In the genomic region with DNA sequence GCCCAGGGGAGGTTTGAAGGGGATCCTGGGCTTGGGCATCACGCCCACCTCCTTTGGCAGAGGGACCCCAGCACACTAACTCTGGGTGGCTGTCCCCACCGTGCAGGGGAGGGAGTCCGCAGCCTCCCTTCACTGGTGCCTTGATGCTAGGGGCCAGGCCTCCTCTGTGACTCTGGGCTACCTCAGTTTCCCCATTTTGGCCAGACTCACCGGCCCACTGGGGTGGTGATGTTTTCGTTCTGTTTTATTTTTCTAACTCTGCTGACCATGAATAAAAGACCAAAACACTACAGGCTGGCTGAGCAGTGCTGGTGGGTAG, we compare ENCODE assay signal across 8 cellular contexts. TPM values are rescaled to one million over a fixed set of nuclear protein-coding genes. Genes with fewer than 3 reads are reported as not detected.
DNase-seq lines count a peak whose midpoint lies in the region; ATAC-seq and TF ChIP-seq lines count a peak whose summit lies in the region.

No MANE protein-coding gene starts in this region.

- H3K4me1 ChIP-seq in A673 (ENCODE audit: insufficient read depth, low read length, poor library complexity, severe bottlenecking) (peaks cover 28% of the 10 kb centered on the region), HUES48 (ENCODE audit: control insufficient read depth, insufficient read depth, low read length) (peaks cover 6% of the 10 kb centered on the region), muscle layer of duodenum (ENCODE audit: control insufficient read depth in 1 of 2, insufficient read depth in 2 of 2, low read length in 2 of 2) (peaks cover 10 to 35% of the 10 kb centered on the region in 2 donors)

- no peaks in the 10 kb centered on the region for H3K9me3 ChIP-seq in A673 (ENCODE audit: low read depth, low read length, poor library complexity, severe bottlenecking)
- no peaks in the 10 kb centered on the region for H3K9me3 ChIP-seq in HUES48 (ENCODE audit: control insufficient read depth, insufficient read depth, low read length)
- no peaks in the 10 kb centered on the region for H3K9me3 ChIP-seq in muscle layer of duodenum (ENCODE audit: control insufficient read depth in 1 of 2, low read length in 2 of 2)

- DNase-seq in A673 (ENCODE audit: low spot score), result no peak
- no peak for DNase-seq in caudate nucleus (lab: John Stamatoyannopoulos, UW)
- DNase-seq in NCI-H1092 treated with DMSO at 0.1 percent for 48 hours (lab: John Stamatoyannopoulos, UW), result no peak

- intact Hi-C loops in A673 (cut with micrococcal nuclease; ENCODE audit: unreplicated experiment), result no loop called here

- POLR2A ChIA-PET in A673 (lab: Charles Lee; ENCODE audit: low non-redundant PET), result no interaction called here

- H3K36me3 ChIP-seq in A673 (ENCODE audit: insufficient read depth, low read length, poor library complexity, severe bottlenecking) (peaks cover 21% of the 10 kb centered on the region), HUES48 (ENCODE audit: control insufficient read depth, insufficient read depth, low read length) (peaks cover 42% of the 10 kb centered on the region), muscle layer of duodenum (ENCODE audit: control insufficient read depth in 1 of 2, insufficient read depth in 2 of 2, low read length in 2 of 2) (peaks cover 8 to 24% of the 10 kb centered on the region in 2 donors)

- H3K27me3 ChIP-seq in A673 (replicated peaks; ENCODE audit: insufficient read depth, low read depth, low read length, poor library complexity), result no peaks in the 10 kb centered on the region
- no peaks in the 10 kb centered on the region for H3K27me3 ChIP-seq in HUES48 (ENCODE audit: control insufficient read depth, insufficient read depth, low read length)
- H3K27me3 ChIP-seq in muscle layer of duodenum (ENCODE audit: low read depth, low read length), result no peaks in the 10 kb centered on the region

- peak overlapping the region; percentile 82 for H3K4me3 ChIP-seq in A673 (ENCODE audit: low read depth, low read length, poor library complexity, severe bottlenecking)
- H3K4me3 ChIP-seq in HUES48 (ENCODE audit: low read depth, low read length), result peak overlapping the region; percentile 94
- H3K4me3 ChIP-seq in muscle layer of duodenum (ENCODE audit: low read depth in 1 of 2, low read length in 2 of 2), result peak overlapping the region; percentile 73 to 81

- TF ChIP-seq CTCF in A673 (conservative IDR thresholded peaks at IDR 0.05; ENCODE audit: low read depth, low read length), result no peak

- CTCF ChIA-PET in A673 (lab: Charles Lee), result no interaction called here

- peak overlapping the region; percentile 96 for H3K27ac ChIP-seq in A673 (ENCODE audit: low read depth, low read length, poor library complexity, severe bottlenecking)
- peak overlapping the region; percentile 96 for H3K27ac ChIP-seq in HUES48 (ENCODE audit: low read depth, low read length)
- peak overlapping the region; percentile 97 for H3K27ac ChIP-seq in caudate nucleus (ENCODE audit: low read depth, low read length)
- H3K27ac ChIP-seq in muscle layer of duodenum (ENCODE audit: low read length), result peak overlapping the region; percentile 84

- H3K9ac ChIP-seq in HUES48 (ENCODE audit: low read depth, low read length), result peak overlapping the region; percentile 96

- ATAC-seq in HG02642 (IDR thresholded peaks at IDR 0.05; ENCODE audit: poor library complexity, unreplicated experiment), result no peak
- no peak for ATAC-seq in HG03469 (IDR thresholded peaks at IDR 0.05; ENCODE audit: unreplicated experiment)
- ATAC-seq in HG03280 (IDR thresholded peaks at IDR 0.05; ENCODE audit: unreplicated experiment), result no peak

- no TSS peak for BruUV-seq in A673 (replicated peaks; lab: Mats Ljungman, UMichigan)

RNA-seq across cellular contexts. Expression of gene TRIP6, which starts 0.5 kb away (rescaled TPM):
- 114 and 140 TPM in 2 replicates for total RNA-seq in A673 (2021)

RNA-seq across cellular contexts. Expression of gene SRRT, which starts 8.2 kb away (rescaled TPM):
- total RNA-seq in A673 (2021), result 257 and 277 TPM in 2 replicates

RNA-seq across cellular contexts. Expression of gene SLC12A9, which starts 14.2 kb away (rescaled TPM):
- 23.8 and 26.1 TPM in 2 replicates for total RNA-seq in A673 (2021)

RNA-seq across cellular contexts. Expression of gene UFSP1, which starts 22.8 kb away (rescaled TPM):
- total RNA-seq in A673 (2021), result 4.7 and 5.0 TPM in 2 replicates

RNA-seq across cellular contexts. Expression of gene ACHE, which starts 29.0 kb away (rescaled TPM):
- 0.52 and 0.87 TPM in 2 replicates for total RNA-seq in A673 (2021)
